Comparison of ENCODE assay signal across 12 cellular contexts in genomic region chr5:177606071-177607051, GRCh38. TPM values are rescaled to one million over a fixed set of nuclear protein-coding genes. Genes with fewer than 3 reads are reported as not detected.
A peak's percentile ranks its signal among the peaks of the same experiment; 100 is the strongest.
DNase-seq lines count a peak whose midpoint lies in the region; ATAC-seq and TF ChIP-seq lines count a peak whose summit lies in the region.
"Had no signal": no experiment of that assay in that cellular context is flagged by ENCODE, and none has a peak within 500 bp of the region (broad histone marks: within the 10 kb centered on the region; RNA-seq: fewer than 3 reads in every experiment).

No MANE protein-coding gene starts in this region.

- H3K36me3 Mint-ChIP-seq in T-helper 2 cell treated with Interferon-gamma antibody and Interleukin-4, amounts not matched to agents 5 μg/mL and 100 μg/mL, for 36 hours (ENCODE audit: low read depth), result no peaks in the 10 kb centered on the region
- peaks cover 5% of the 10 kb centered on the region; the same call in 1 of the 3 replicates for H3K36me3 Mint-ChIP-seq in GM23338 (ENCODE audit: low read depth)
- H3K36me3 Mint-ChIP-seq in central memory CD8-positive, alpha-beta T cell (ENCODE audit: insufficient read depth), result peaks cover 4% of the 10 kb centered on the region
- peaks cover 0 to 26% (median 0%) of the 10 kb centered on the region in 3 donors for H3K36me3 Mint-ChIP-seq in naive thymus-derived CD8-positive, alpha-beta T cell

- H3K4me1 Mint-ChIP-seq in T-helper 2 cell treated with Interferon-gamma antibody and Interleukin-4, amounts not matched to agents 5 μg/mL and 100 μg/mL, for 36 hours (ENCODE audit: low read depth), result peaks cover 2% of the 10 kb centered on the region
- peaks cover 22% of the 10 kb centered on the region for H3K4me1 Mint-ChIP-seq in GM23338
- peaks cover 26% of the 10 kb centered on the region for H3K4me1 Mint-ChIP-seq in central memory CD8-positive, alpha-beta T cell
- peaks cover 22 to 40% (median 31%) of the 10 kb centered on the region in 4 donors for H3K4me1 Mint-ChIP-seq in naive thymus-derived CD8-positive, alpha-beta T cell

- POLR2A ChIA-PET in naive thymus-derived CD8-positive, alpha-beta T cell (lab: Charles Lee), result interaction anchor here (0.6 to 2.4 kb wide), 2 partner anchors 12 to 14 kb away, joined by 4 to 8 read pairs; partner anchors contain the start of gene TMED9

- no peak for TF ChIP-seq CTCF in GM23338 (conservative IDR thresholded peaks at IDR 0.05; ENCODE audit: low read depth in 2 of 2)

- H3K36me3 ChIP-seq in GM23338 (ENCODE audit: insufficient read depth), result no peaks in the 10 kb centered on the region
- H3K36me3 ChIP-seq: gastrocnemius medialis, transverse colon had no signal

- H3K27ac Mint-ChIP-seq in T-helper 2 cell treated with Interferon-gamma antibody and Interleukin-4, amounts not matched to agents 5 μg/mL and 100 μg/mL, for 36 hours, result peak overlapping the region; percentile 34
- peak overlapping the region; percentile 60; the same call in 1 of the 2 replicates for H3K27ac Mint-ChIP-seq in GM23338
- peak overlapping the region; percentile 91 for H3K27ac Mint-ChIP-seq in central memory CD8-positive, alpha-beta T cell (ENCODE audit: low read depth)
- peak overlapping the region in 7 of 10 donors; percentile 21 to 86 (median 57) for H3K27ac Mint-ChIP-seq in naive thymus-derived CD8-positive, alpha-beta T cell

- ATAC-seq in GM23338 (no peak), HG02610 (IDR thresholded peaks at IDR 0.05; ENCODE audit: unreplicated experiment) (no peak), HG02981 (IDR thresholded peaks at IDR 0.05; ENCODE audit: unreplicated experiment) (no peak)
- no peak for ATAC-seq in central memory CD8-positive, alpha-beta T cell (replicated peaks; ENCODE audit: extremely low read depth, poor library complexity, severe bottlenecking)
- ATAC-seq in naive thymus-derived CD8-positive, alpha-beta T cell, result no peak

- H3K4me1 ChIP-seq in GM23338 (ENCODE audit: insufficient read depth), result peaks cover 9% of the 10 kb centered on the region

- H3K4me3 Mint-ChIP-seq in T-helper 2 cell treated with Interferon-gamma antibody and Interleukin-4, amounts not matched to agents 5 μg/mL and 100 μg/mL, for 36 hours, result no peak overlapping the region
- no peak overlapping the region; the same call in 2 of the 3 replicates for H3K4me3 Mint-ChIP-seq in GM23338
- H3K4me3 Mint-ChIP-seq in central memory CD8-positive, alpha-beta T cell, result no peak overlapping the region
- H3K4me3 Mint-ChIP-seq in naive thymus-derived CD8-positive, alpha-beta T cell, result no peak overlapping the region
- H3K4me3 Mint-ChIP-seq: stimulated activated memory B cell treated with anti-CD40 and anti-IgM and Interleukin-4, amounts not matched to agents 10 μg/mL and 1 μg/mL and 100 μg/mL, for 72 hours had no signal

- no peak overlapping the region for H3K4me2 ChIP-seq in GM23338

- no peaks in the 10 kb centered on the region for H3K27me3 Mint-ChIP-seq in T-helper 2 cell treated with Interferon-gamma antibody and Interleukin-4, amounts not matched to agents 5 μg/mL and 100 μg/mL, for 36 hours (ENCODE audit: low read depth)
- peaks cover 22% of the 10 kb centered on the region for H3K27me3 Mint-ChIP-seq in GM23338 (ENCODE audit: insufficient read depth, low read depth, poor library complexity)
- no peaks in the 10 kb centered on the region for H3K27me3 Mint-ChIP-seq in central memory CD8-positive, alpha-beta T cell
- no peaks in the 10 kb centered on the region for H3K27me3 Mint-ChIP-seq in naive thymus-derived CD8-positive, alpha-beta T cell
- H3K27me3 Mint-ChIP-seq: stimulated activated memory B cell treated with anti-CD40 and anti-IgM and Interleukin-4, amounts not matched to agents 10 μg/mL and 1 μg/mL and 100 μg/mL, for 72 hours had no signal

- 0 out of 2 replicates have a peak, but pooled peaks cover under 1% of the 10 kb centered on the region for H4K20me1 ChIP-seq in GM23338 (replicated peaks; ENCODE audit: insufficient read depth)

- peak overlapping the region; percentile 55; the same call in 1 of the 2 replicates for H3K27ac ChIP-seq in GM23338 (ENCODE audit: low read depth)
- H3K27ac ChIP-seq: epithelial cell of prostate, gastrocnemius medialis had no signal

- H3K9me3 Mint-ChIP-seq in T-helper 2 cell treated with Interferon-gamma antibody and Interleukin-4, amounts not matched to agents 5 μg/mL and 100 μg/mL, for 36 hours, result no peaks in the 10 kb centered on the region
- H3K9me3 Mint-ChIP-seq in GM23338, result peaks cover 2% of the 10 kb centered on the region; the same call in 1 of the 3 replicates
- H3K9me3 Mint-ChIP-seq in central memory CD8-positive, alpha-beta T cell, result no peaks in the 10 kb centered on the region
- H3K9me3 Mint-ChIP-seq in naive thymus-derived CD8-positive, alpha-beta T cell, result no peaks in the 10 kb centered on the region
- H3K9me3 Mint-ChIP-seq: stimulated activated memory B cell treated with anti-CD40 and anti-IgM and Interleukin-4, amounts not matched to agents 10 μg/mL and 1 μg/mL and 100 μg/mL, for 72 hours had no signal

- H3K79me2 ChIP-seq in GM23338 (replicated peaks; ENCODE audit: insufficient read depth), result no peaks in the 10 kb centered on the region

- no peak overlapping the region for H3K4me3 ChIP-seq in GM23338
- H3K4me3 ChIP-seq: gastrocnemius medialis, transverse colon had no signal

- H3K9me2 ChIP-seq in GM23338 (ENCODE audit: insufficient read depth), result no peaks in the 10 kb centered on the region

- no peaks in the 10 kb centered on the region for H3F3A ChIP-seq in GM23338 (replicated peaks; ENCODE audit: low read depth)

- DNase-seq in T-helper 2 cell treated with Interferon-gamma antibody and Interleukin-4, amounts not matched to agents 5 μg/mL and 100 μg/mL, for 36 hours (ENCODE audit: low spot score), result no peak
- DNase-seq in T-helper 2 cell, result no peak
- no peak for DNase-seq in GM23338 (ENCODE audit: low spot score)
- no peak for DNase-seq in central memory CD8-positive, alpha-beta T cell (ENCODE audit: low spot score in 2 of 2)
- DNase-seq in naive thymus-derived CD8-positive, alpha-beta T cell, result no peak
- DNase-seq in NCI-H1092 treated with DMSO at 0.1 percent for 48 hours (lab: John Stamatoyannopoulos, UW), result no peak

- no peak overlapping the region for H2AFZ ChIP-seq in GM23338

- no peaks in the 10 kb centered on the region for H3K27me3 ChIP-seq in GM23338 (ENCODE audit: insufficient read depth)
- H3K27me3 ChIP-seq: gastrocnemius medialis, transverse colon had no signal

TF ChIP-seq in GM23338, 12 proteins besides CTCF, POLR2A, EP300 and RAD21 (continues in another document):
- TF ChIP-seq ZNF331 (CRISPR knock-in tag; IDR thresholded peaks at IDR 0.05; ENCODE audit: low read depth), result no peak
- TF ChIP-seq, protein P1, sequence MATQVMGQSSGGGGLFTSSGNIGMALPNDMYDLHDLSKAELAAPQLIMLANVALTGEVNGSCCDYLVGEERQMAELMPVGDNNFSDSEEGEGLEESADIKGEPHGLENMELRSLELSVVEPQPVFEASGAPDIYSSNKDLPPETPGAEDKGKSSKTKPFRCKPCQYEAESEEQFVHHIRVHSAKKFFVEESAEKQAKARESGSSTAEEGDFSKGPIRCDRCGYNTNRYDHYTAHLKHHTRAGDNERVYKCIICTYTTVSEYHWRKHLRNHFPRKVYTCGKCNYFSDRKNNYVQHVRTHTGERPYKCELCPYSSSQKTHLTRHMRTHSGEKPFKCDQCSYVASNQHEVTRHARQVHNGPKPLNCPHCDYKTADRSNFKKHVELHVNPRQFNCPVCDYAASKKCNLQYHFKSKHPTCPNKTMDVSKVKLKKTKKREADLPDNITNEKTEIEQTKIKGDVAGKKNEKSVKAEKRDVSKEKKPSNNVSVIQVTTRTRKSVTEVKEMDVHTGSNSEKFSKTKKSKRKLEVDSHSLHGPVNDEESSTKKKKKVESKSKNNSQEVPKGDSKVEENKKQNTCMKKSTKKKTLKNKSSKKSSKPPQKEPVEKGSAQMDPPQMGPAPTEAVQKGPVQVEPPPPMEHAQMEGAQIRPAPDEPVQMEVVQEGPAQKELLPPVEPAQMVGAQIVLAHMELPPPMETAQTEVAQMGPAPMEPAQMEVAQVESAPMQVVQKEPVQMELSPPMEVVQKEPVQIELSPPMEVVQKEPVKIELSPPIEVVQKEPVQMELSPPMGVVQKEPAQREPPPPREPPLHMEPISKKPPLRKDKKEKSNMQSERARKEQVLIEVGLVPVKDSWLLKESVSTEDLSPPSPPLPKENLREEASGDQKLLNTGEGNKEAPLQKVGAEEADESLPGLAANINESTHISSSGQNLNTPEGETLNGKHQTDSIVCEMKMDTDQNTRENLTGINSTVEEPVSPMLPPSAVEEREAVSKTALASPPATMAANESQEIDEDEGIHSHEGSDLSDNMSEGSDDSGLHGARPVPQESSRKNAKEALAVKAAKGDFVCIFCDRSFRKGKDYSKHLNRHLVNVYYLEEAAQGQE (IDR thresholded peaks at IDR 0.05; ENCODE audit: unreplicated experiment), result no peak
- no peak for TF ChIP-seq ZNF114 (CRISPR knock-in tag; IDR thresholded peaks at IDR 0.05)
- no peak for TF ChIP-seq EZH2phosphoT487 (IDR thresholded peaks at IDR 0.05; ENCODE audit: unreplicated experiment)
- no peak for TF ChIP-seq STAT1 (IDR thresholded peaks at IDR 0.05; ENCODE audit: unreplicated experiment)
- TF ChIP-seq EZH2 (IDR thresholded peaks at IDR 0.05; ENCODE audit: low read depth, unreplicated experiment), result no peak

RNA-seq across cellular contexts. Expression of gene B4GALT7, which starts 6.4 kb away (rescaled TPM):
- total RNA-seq in GM23338 (2014; rRNA removed; shearing (Covaris generic)), result 17.6 and 23.3 TPM in 2 replicates
- 10.0 and 10.4 TPM in 2 replicates for polyA plus RNA-seq in GM23338 (2016; fragmentation: Nextera tagmentation; extraction: Ambion mirVana)
- total RNA-seq in naive thymus-derived CD8-positive, alpha-beta T cell, result 10 to 100 TPM; 36.2 to 39.3 TPM
- polyA plus RNA-seq in naive thymus-derived CD8-positive, alpha-beta T cell, result 10 to 100 TPM; 14.8 to 21.1 (median 18.7) TPM

RNA-seq across cellular contexts. Expression of gene TMED9, which starts 14.4 kb away (rescaled TPM):
- total RNA-seq in GM23338 (2014; rRNA removed; shearing (Covaris generic)), result 130 and 142 TPM in 2 replicates
- polyA plus RNA-seq in GM23338 (2016; fragmentation: Nextera tagmentation; extraction: Ambion mirVana), result 74.4 and 77.2 TPM in 2 replicates
- 10 to 100 TPM; 61.5 to 63.1 TPM for total RNA-seq in naive thymus-derived CD8-positive, alpha-beta T cell
- 100 to 1,000 TPM in 1 of 3 donors, 10 to 100 TPM in 2; 89.0 to 121 (median 93.8) TPM for polyA plus RNA-seq in naive thymus-derived CD8-positive, alpha-beta T cell

RNA-seq across cellular contexts. Expression of gene FAM193B, which starts 52.0 kb away (rescaled TPM):
- 46.9 and 58.6 TPM in 2 replicates for total RNA-seq in GM23338 (2014; rRNA removed; shearing (Covaris generic))
- 44.4 and 46.1 TPM in 2 replicates for polyA plus RNA-seq in GM23338 (2016; fragmentation: Nextera tagmentation; extraction: Ambion mirVana)
- total RNA-seq in naive thymus-derived CD8-positive, alpha-beta T cell, result 100 to 1,000 TPM; 214 to 225 TPM
- polyA plus RNA-seq in naive thymus-derived CD8-positive, alpha-beta T cell, result 1 to 10 TPM; 1.6 to 5.5 (median 3.4) TPM

Comparison
In these comparisons a context has a peak if more than half of its experiments do, and no peak if none do; other contexts are left out.
1. H3K27ac Mint-ChIP-seq: peak in every context shown above with its lines; median percentile 91 in central memory CD8-positive, alpha-beta T cell; 60 in GM23338; 57 in naive thymus-derived CD8-positive, alpha-beta T cell; 34 in T-helper 2 cell treated with Interferon-gamma antibody and Interleukin-4, amounts not matched to agents 5 μg/mL and 100 μg/mL, for 36 hours.